ENCODE assay signal across 21 cellular contexts in the genomic region with DNA sequence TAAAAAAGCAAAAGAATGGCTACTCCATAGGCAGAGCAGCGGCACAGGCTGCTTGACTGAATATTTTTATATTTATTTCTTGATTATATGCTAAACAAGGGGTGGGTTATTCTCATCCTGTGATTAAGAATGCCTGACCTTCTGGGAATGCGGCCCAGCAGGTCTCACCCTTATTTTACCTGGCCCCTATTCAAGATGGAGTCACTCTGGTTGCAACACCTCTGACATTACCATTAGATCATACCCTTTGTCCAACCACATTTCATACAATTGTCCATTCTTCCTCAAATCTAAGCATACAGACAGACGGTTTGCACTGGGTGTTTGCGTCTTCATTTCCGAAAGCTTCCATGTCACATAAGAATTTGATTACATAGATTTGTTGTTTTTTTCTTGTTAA.
DNase-seq lines count a peak whose midpoint lies in the region; ATAC-seq, FAIRE-seq and TF ChIP-seq lines count a peak whose summit lies in the region.
"Had no signal": no experiment of that assay in that cellular context is flagged by ENCODE, and none has a peak within 500 bp of the region (broad histone marks: within the 10 kb centered on the region; RNA-seq: fewer than 3 reads in every experiment).

No MANE protein-coding gene starts in this region.

- no peak for TF ChIP-seq CTCF in K562 (IDR thresholded peaks at IDR 0.05 in 2 of 3, conservative IDR thresholded peaks at IDR 0.05 in 1 of 3; ENCODE audit: insufficient read depth in 2 of 3, low read depth in 1 of 3, low read length in 3 of 3)
- no peak for TF ChIP-seq CTCF in suprapubic skin (IDR thresholded peaks at IDR 0.05)

- H3K4me3 ChIP-seq in MG63: no peak overlapping the region
- no peak overlapping the region for H3K4me3 ChIP-seq in K562
- no peak overlapping the region for H3K4me3 ChIP-seq in suprapubic skin
- H3K4me3 ChIP-seq: A549, GM12878, SJSA1 had no signal

- in situ Hi-C loops in K562 (cut with MboI): loop anchor here (10.0 kb wide), 2 partner anchors 205 to 355 kb away; no protein-coding TSS in a partner anchor

- no peaks in the 10 kb centered on the region for H3K9me1 ChIP-seq in K562 (ENCODE audit: control insufficient read depth, insufficient read depth, low read length)

- ATAC-seq in K562 (no peak), esophagus mucosa (peak; percentile 69), HG03159 (IDR thresholded peaks at IDR 0.05; ENCODE audit: unreplicated experiment) (no peak), GM18868 (IDR thresholded peaks at IDR 0.05; ENCODE audit: unreplicated experiment) (no peak)
- ATAC-seq: A549, GM12878, HCT116, T-cell had no signal

- TF ChIP-seq EP300 in K562 (IDR thresholded peaks at IDR 0.05; ENCODE audit: low read length) (no peak), suprapubic skin (IDR thresholded peaks at IDR 0.05) (no peak)

- TF ChIP-seq RAD21 in K562 (CRISPR knock-in tag; conservative IDR thresholded peaks at IDR 0.05 in 1 of 2, IDR thresholded peaks at IDR 0.05 in 1 of 2): no peak

- TF ChIP-seq POLR2A in K562 (conservative IDR thresholded peaks at IDR 0.05): no peak
- TF ChIP-seq POLR2A in suprapubic skin (IDR thresholded peaks at IDR 0.05): no peak

- POLR2A ChIA-PET in K562 (lab: Yijun Ruan, JAX): interaction anchor here (1.2 kb wide), 1 partner anchor 169 kb away, joined by 3 read pairs; no protein-coding TSS in a partner anchor

- H3K9me3 ChIP-seq in MG63 (no peaks in the 10 kb centered on the region), K562 (replicated peaks; ENCODE audit: control insufficient read depth, insufficient read depth, low read depth, low read length) (no peaks in the 10 kb centered on the region), suprapubic skin (no peaks in the 10 kb centered on the region)
- H3K9me3 ChIP-seq: A549, SJSA1 had no signal

- FAIRE-seq in K562 (lab: Jason Lieb, UNC): peak; percentile 48
- FAIRE-seq: A549, GM12878 had no signal

- H3K79me2 ChIP-seq in K562 (ENCODE audit: control insufficient read depth, insufficient read depth, low read length): no peaks in the 10 kb centered on the region

- peak; percentile 4 for DNase-seq in MG63
- DNase-seq in K562 (ENCODE audit: extremely low read depth in 1 of 4, low spot score in 3 of 4): no peak
- no peak for DNase-seq in suprapubic skin (ENCODE audit: low spot score in 2 of 2)
- DNase-seq in NCI-H510A treated with DMSO at 0.1 percent for 48 hours (lab: John Stamatoyannopoulos, UW): no peak
- DNase-seq: AML-193; C1 segment of cervical spinal cord; CD4-positive, alpha-beta memory T cell; GDM1; MM.1S; NCI-H2081; NCI-H2227 treated with DMSO at 0.1 percent for 48 hours; OCI-M1; Right ventricle myocardium superior; T-cell had no signal

- no peak overlapping the region for H3K9ac ChIP-seq in K562 (ENCODE audit: insufficient read depth in 1 of 2, low read depth in 2 of 2, low read length in 2 of 2)

- CTCF ChIA-PET in K562 (lab: Yijun Ruan, JAX; ENCODE audit: low intra/inter-chr PET ratio): no interaction called here

- WGBS in K562 (ENCODE audit: insufficient coverage, low coverage, missing lambda C conversion rate): 19% methylated on average over 5 of the region's 5 CpGs
- WGBS in suprapubic skin: 71% methylated on average over 5 of the region's 5 CpGs

- no TSS peak for BruUV-seq in K562 (replicated peaks; lab: Mats Ljungman, UMichigan)

- no peaks in the 10 kb centered on the region for H4K20me1 ChIP-seq in K562 (replicated peaks; ENCODE audit: control insufficient read depth, insufficient read depth, low read length)

- H3K27ac ChIP-seq in K562 (ENCODE audit: extremely low read depth, low read depth, low read length) (no peak overlapping the region), suprapubic skin (peak overlapping the region; percentile 52)
- H3K27ac ChIP-seq: A549, SJSA1 had no signal

- intact Hi-C loops in K562 (cut with micrococcal nuclease): loop anchor here (10.0 kb wide), 2 partner anchors 515 to 825 kb away; no protein-coding TSS in a partner anchor

- no peak overlapping the region for H2AFZ ChIP-seq in K562 (ENCODE audit: low read depth, low read length)

- H3K27me3 ChIP-seq in MG63 (no peaks in the 10 kb centered on the region), K562 (ENCODE audit: control insufficient read depth in 2 of 2, insufficient read depth in 2 of 2, low read length in 2 of 2) (peaks cover 6 to 23% of the 10 kb centered on the region in 2 experiments; a peak in 4 of 5 replicates), suprapubic skin (no peaks in the 10 kb centered on the region)
- H3K27me3 ChIP-seq: SJSA1 had no signal

- H3K4me1 ChIP-seq in K562 (replicated peaks in 1 of 2; ENCODE audit: control insufficient read depth in 2 of 2, insufficient read depth in 2 of 2, low read length in 2 of 2) (no peaks in the 10 kb centered on the region), suprapubic skin (peaks cover 31% of the 10 kb centered on the region)
- H3K4me1 ChIP-seq: A549, SJSA1 had no signal

- H3K36me3 ChIP-seq in MG63 (no peaks in the 10 kb centered on the region), K562 (ENCODE audit: control insufficient read depth, insufficient read depth, low read length) (no peaks in the 10 kb centered on the region), suprapubic skin (no peaks in the 10 kb centered on the region)
- H3K36me3 ChIP-seq: SJSA1 had no signal

- no peak overlapping the region for H3K4me2 ChIP-seq in K562 (ENCODE audit: insufficient read depth, low read length)
- H3K4me2 ChIP-seq: A549 had no signal

TF ChIP-seq in K562, 482 proteins besides CTCF, POLR2A, EP300 and RAD21:
- TF ChIP-seq DIDO1 (tag; IDR thresholded peaks at IDR 0.05; ENCODE audit: low read depth) (no peak), SRSF3 (IDR thresholded peaks at IDR 0.05; ENCODE audit: insufficient read depth, low read length) (no peak), NR2C1 (IDR thresholded peaks at IDR 0.05) (no peak), NR2C1 (tag; IDR thresholded peaks at IDR 0.05) (peak; percentile 15; the same call in 1 of the 2 replicates)
